16 cellular contexts compared by ENCODE assay signal in the genomic region with DNA sequence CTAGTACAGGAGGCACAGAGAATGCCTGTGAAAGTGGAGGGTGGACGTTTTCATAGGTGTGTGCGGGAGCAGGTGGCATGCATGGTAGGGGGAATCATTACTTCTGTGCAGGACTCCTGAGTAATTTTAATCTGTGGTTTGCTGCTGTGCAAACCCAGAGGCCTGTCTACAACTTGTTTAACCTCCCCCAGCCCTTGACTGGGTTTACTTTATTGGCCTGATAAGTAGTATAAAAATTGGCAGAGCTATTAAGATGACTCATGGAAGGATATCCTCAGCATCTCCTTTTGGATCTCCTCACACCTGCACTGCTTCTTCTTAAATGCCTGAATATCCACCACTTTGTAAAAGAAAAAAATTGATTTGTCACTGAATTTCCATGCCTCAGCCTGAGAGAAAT.
DNase-seq lines count a peak whose midpoint lies in the region; ATAC-seq, FAIRE-seq and TF ChIP-seq lines count a peak whose summit lies in the region.
"Had no signal": no experiment of that assay in that cellular context is flagged by ENCODE, and none has a peak within 500 bp of the region (broad histone marks: within the 10 kb centered on the region; RNA-seq: fewer than 3 reads in every experiment).

No MANE protein-coding gene starts in this region.

- no peaks in the 10 kb centered on the region for H3K36me3 ChIP-seq in cardiac muscle cell
- H3K36me3 ChIP-seq in right atrium auricular region = no peaks in the 10 kb centered on the region
- H3K36me3 ChIP-seq in SU-DHL-6 (ENCODE audit: low read length) = no peaks in the 10 kb centered on the region
- H3K36me3 ChIP-seq in small intestine (ENCODE audit: control insufficient read depth in 2 of 2, insufficient read depth in 2 of 2, low read length in 2 of 2) = no peaks in the 10 kb centered on the region
- H3K36me3 ChIP-seq: SJSA1 had no signal

- TF ChIP-seq CTCF in cardiac muscle cell (IDR thresholded peaks at IDR 0.05; ENCODE audit: low read depth, low read length) (no peak), right atrium auricular region (IDR thresholded peaks at IDR 0.05) (no peak), SU-DHL-6 (IDR thresholded peaks at IDR 0.05; ENCODE audit: insufficient read depth, low read length, poor library complexity, severe bottlenecking) (no peak)

- no peaks in the 10 kb centered on the region; the same call in 1 of the 2 replicates for H4K20me1 ChIP-seq in SU-DHL-6 (ENCODE audit: low read depth, low read length)

- H3K9me2 ChIP-seq in SU-DHL-6 (replicated peaks; ENCODE audit: insufficient read depth, low read length) = no peaks in the 10 kb centered on the region

- H3K4me1 ChIP-seq in cardiac muscle cell (ENCODE audit: low read depth) (peaks cover 33% of the 10 kb centered on the region), right atrium auricular region (peaks cover 0 to 22% of the 10 kb centered on the region in 2 donors), small intestine (ENCODE audit: control insufficient read depth in 2 of 2, insufficient read depth in 1 of 2, low read depth in 1 of 2, low read length in 1 of 2) (peaks cover 0 to 3% of the 10 kb centered on the region in 2 donors)
- H3K4me1 ChIP-seq: SJSA1 had no signal

- H3K4me2 ChIP-seq in SU-DHL-6 (ENCODE audit: low read depth, low read length, poor library complexity, severe bottlenecking) = peak overlapping the region; percentile 50

- no peaks in the 10 kb centered on the region for H3K9me3 ChIP-seq in cardiac muscle cell (ENCODE audit: low read depth)
- no peaks in the 10 kb centered on the region for H3K9me3 ChIP-seq in right atrium auricular region
- no peaks in the 10 kb centered on the region for H3K9me3 ChIP-seq in SU-DHL-6 (ENCODE audit: insufficient read depth, low read length)
- no peaks in the 10 kb centered on the region for H3K9me3 ChIP-seq in small intestine (ENCODE audit: control insufficient read depth, low read depth)

- no peak overlapping the region for H2AFZ ChIP-seq in SU-DHL-6 (ENCODE audit: low read depth, low read length, severe bottlenecking)

- no peak overlapping the region for H3K4me3 ChIP-seq in cardiac muscle cell
- H3K4me3 ChIP-seq in right atrium auricular region = no peak overlapping the region
- peak overlapping the region; percentile 9 for H3K4me3 ChIP-seq in SU-DHL-6 (ENCODE audit: insufficient read depth, low read length, poor library complexity, severe bottlenecking)
- H3K4me3 ChIP-seq in small intestine (ENCODE audit: low read depth in 1 of 2, low read length in 2 of 2) = no peak overlapping the region
- H3K4me3 ChIP-seq: SJSA1 had no signal

- WGBS in small intestine, 3 donors = 7 to 22% (median 19%) methylated on average over 2 of the region's 2 CpGs

- ATAC-seq in HG02798 (IDR thresholded peaks at IDR 0.05; ENCODE audit: poor library complexity, unreplicated experiment) = no peak

- peak overlapping the region; percentile 8 for H3K9ac ChIP-seq in SU-DHL-6 (ENCODE audit: low read length)

- no peaks in the 10 kb centered on the region for H3F3A ChIP-seq in SU-DHL-6 (ENCODE audit: insufficient read depth)

- H3K27me3 ChIP-seq in cardiac muscle cell (no peaks in the 10 kb centered on the region), right atrium auricular region (no peaks in the 10 kb centered on the region), SU-DHL-6 (ENCODE audit: low read length) (no peaks in the 10 kb centered on the region), small intestine (ENCODE audit: control insufficient read depth in 2 of 2, insufficient read depth in 2 of 2, low read length in 2 of 2) (no peaks in the 10 kb centered on the region)
- H3K27me3 ChIP-seq: SJSA1 had no signal

- H3K79me2 ChIP-seq in SU-DHL-6 (ENCODE audit: insufficient read depth, low read length) = peaks cover 70% of the 10 kb centered on the region

- DNase-seq in cardiac muscle cell (ENCODE audit: low read depth in 1 of 2, low spot score in 1 of 2) (peak in 1 of 2 donors; percentile 23), right atrium auricular region (ENCODE audit: low spot score) (no peak), M059J (ENCODE audit: low read depth) (peak; percentile 56), small intestine (peak; percentile 24), NCI-H524 (lab: John Stamatoyannopoulos, UW) (no peak), cerebellar cortex (ENCODE audit: low spot score) (no peak)
- DNase-seq: COR-L47, GF-D8, NCI-H1436 treated with DMSO at 0.1 percent for 48 hours, NCI-H2081 treated with DMSO at 0.1 percent for 48 hours, NCI-H446, NCI-H748 treated with DMSO at 0.1 percent for 48 hours had no signal

- H3K27ac ChIP-seq in cardiac muscle cell = peak overlapping the region; percentile 6
- H3K27ac ChIP-seq in right atrium auricular region = no peak overlapping the region
- peak overlapping the region; percentile 12; the same call in 1 of the 2 replicates for H3K27ac ChIP-seq in SU-DHL-6 (ENCODE audit: low read depth, low read length)
- no peak overlapping the region for H3K27ac ChIP-seq in small intestine (ENCODE audit: low read depth in 1 of 2, low read length in 1 of 2)
- H3K27ac ChIP-seq: SJSA1 had no signal

- FAIRE-seq in small intestine (lab: Jason Lieb, UNC) = no peak
- FAIRE-seq: H1 had no signal

Comparison
In these comparisons a context has a peak if more than half of its experiments do, and no peak if none do; other contexts are left out.
1. H3K27ac ChIP-seq: peak in cardiac muscle cell (single experiment) and SU-DHL-6 (single experiment); none in right atrium auricular region (0 of 2) and small intestine (0 of 2).
2. DNase-seq: peak in M059J (single experiment) and small intestine (single experiment); none in right atrium auricular region (single experiment), NCI-H524 (0 of 2) and cerebellar cortex (single experiment).